In the genomic region with DNA sequence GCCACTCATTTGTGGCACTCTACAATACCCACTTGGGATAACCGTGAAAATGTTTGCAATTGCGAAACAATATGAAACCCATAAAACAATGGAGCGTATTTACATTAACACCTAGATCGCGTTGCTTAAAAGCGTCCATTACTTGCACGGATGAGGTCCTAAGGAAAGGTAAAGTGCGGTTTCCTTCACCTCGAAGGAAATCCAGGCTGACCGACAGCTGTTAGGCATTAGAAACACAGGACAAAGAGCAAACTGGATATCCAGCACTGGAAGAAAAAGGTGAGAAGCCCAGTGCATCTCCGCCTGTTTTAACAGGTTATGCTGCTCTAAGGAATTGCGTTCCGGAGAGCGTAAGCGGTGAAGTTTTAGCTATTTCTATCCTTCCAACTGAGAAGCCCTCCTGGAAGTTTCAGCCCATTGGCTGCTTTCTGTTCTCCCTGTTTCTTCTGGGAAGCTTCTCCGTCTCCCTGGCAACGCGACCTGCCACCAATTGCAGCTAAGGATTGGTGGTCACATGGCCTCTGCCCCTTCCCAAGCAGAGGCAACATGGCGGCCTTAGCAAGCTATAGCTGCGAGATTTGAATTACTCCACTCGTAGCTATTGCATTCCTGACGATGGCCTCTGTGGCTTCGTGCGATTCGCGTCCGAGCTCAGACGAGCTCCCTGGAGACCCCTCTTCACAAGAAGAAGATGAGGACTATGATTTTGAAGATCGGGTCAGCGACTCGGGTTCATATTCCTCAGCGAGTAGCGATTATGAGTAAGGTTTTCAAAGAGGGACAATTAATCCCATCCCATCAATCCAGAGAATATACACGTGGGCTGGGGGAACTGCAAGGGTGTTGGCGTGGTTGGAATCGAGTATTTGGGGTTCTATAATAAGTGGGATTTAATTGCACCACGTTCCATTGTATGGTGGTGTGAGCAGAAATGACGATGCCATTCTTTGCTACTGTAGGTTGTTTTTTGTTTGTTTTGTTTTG, we compare ENCODE assay signal across 8 cellular contexts. TPM values are rescaled to one million over a fixed set of nuclear protein-coding genes. Genes with fewer than 3 reads are reported as not detected.
DNase-seq lines count a peak whose midpoint lies in the region; ATAC-seq and TF ChIP-seq lines count a peak whose summit lies in the region.

A gene (plus strand): TSS at position 538 of the 984 bp plus-strand sequence. CDS start 78 bp downstream, at position 616.

- no peak for TF ChIP-seq CTCF in neural crest cell (conservative IDR thresholded peaks at IDR 0.05)

- intact Hi-C loops in aorta (cut with DNase I): no loop called here

- WGBS in aorta, 2 donors: 1% methylated on average over 38 of the region's 38 CpGs

- peaks cover 8 to 16% (median 13%) of the 10 kb centered on the region in 3 donors for H3K4me1 Mint-ChIP-seq in CD8-positive, alpha-beta memory T cell
- peaks cover 13% of the 10 kb centered on the region for H3K4me1 Mint-ChIP-seq in activated naive CD8-positive, alpha-beta T cell (ENCODE audit: low read depth)
- H3K4me1 Mint-ChIP-seq in neural crest cell: peaks cover 21% of the 10 kb centered on the region

- no peaks in the 10 kb centered on the region for H3K36me3 ChIP-seq in CD8-positive, alpha-beta memory T cell (ENCODE audit: insufficient read depth, low read length)
- H3K36me3 ChIP-seq in aorta (ENCODE audit: control insufficient read depth in 1 of 2, insufficient read depth in 2 of 2, low read length in 1 of 2): no peaks in the 10 kb centered on the region

- H3K4me3 ChIP-seq in CD8-positive, alpha-beta memory T cell (ENCODE audit: low read length): peak within 1 kb of the TSS; percentile 12
- H3K4me3 ChIP-seq in aorta (ENCODE audit: low read length in 2 of 2): peak within 1 kb of the TSS; percentile 84 to 99

- H3K27ac Mint-ChIP-seq in CD8-positive, alpha-beta memory T cell: peak within 1 kb of the TSS in 1 of 8 donors; percentile 54
- no peak within 1 kb of the TSS for H3K27ac Mint-ChIP-seq in activated naive CD8-positive, alpha-beta T cell
- H3K27ac Mint-ChIP-seq in neural crest cell (ENCODE audit: unreplicated experiment): peak within 1 kb of the TSS; percentile 98

- peaks cover 0 to 6% (median 3%) of the 10 kb centered on the region in 5 donors for H3K9me3 Mint-ChIP-seq in CD8-positive, alpha-beta memory T cell
- no peaks in the 10 kb centered on the region for H3K9me3 Mint-ChIP-seq in activated naive CD8-positive, alpha-beta T cell (ENCODE audit: low read depth)
- H3K9me3 Mint-ChIP-seq in neural crest cell: no peaks in the 10 kb centered on the region

- H3K27me3 Mint-ChIP-seq in CD8-positive, alpha-beta memory T cell: peaks cover 23 to 64% of the 10 kb centered on the region in 2 donors
- H3K27me3 Mint-ChIP-seq in activated naive CD8-positive, alpha-beta T cell: peaks cover 47% of the 10 kb centered on the region
- H3K27me3 Mint-ChIP-seq in neural crest cell (ENCODE audit: low read depth): no peaks in the 10 kb centered on the region

- POLR2A ChIA-PET in CD8-positive, alpha-beta memory T cell (lab: Charles Lee): no interaction called here

- H3K9me3 ChIP-seq in CD8-positive, alpha-beta memory T cell (ENCODE audit: low read length): no peaks in the 10 kb centered on the region
- H3K9me3 ChIP-seq in aorta (ENCODE audit: control insufficient read depth, low read length): no peaks in the 10 kb centered on the region

- DNase-seq in CD8-positive, alpha-beta memory T cell: peak in 1 of 5 donors; percentile 4
- DNase-seq in NCI-H526 (lab: John Stamatoyannopoulos, UW) (peak; percentile 93 to 94), glomerular visceral epithelial cell (ENCODE audit: extremely low spot score) (peak; percentile 95), neural crest cell (ENCODE audit: low read depth, low spot score) (peak; percentile 75), aorta (peak; percentile 96 to 97)

- CTCF ChIA-PET in CD8-positive, alpha-beta memory T cell (lab: Charles Lee): no interaction called here

- H3K27ac ChIP-seq in CD8-positive, alpha-beta memory T cell (ENCODE audit: low read depth, low read length): no peak within 1 kb of the TSS
- H3K27ac ChIP-seq in aorta (ENCODE audit: low read depth in 1 of 2, low read length in 2 of 2): peak within 1 kb of the TSS in 1 of 2 donors; percentile 7

- no peaks in the 10 kb centered on the region for H3K4me1 ChIP-seq in CD8-positive, alpha-beta memory T cell (ENCODE audit: insufficient read depth, low read length)
- H3K4me1 ChIP-seq in aorta (ENCODE audit: control insufficient read depth in 1 of 2, insufficient read depth in 2 of 2, low read length in 2 of 2): peaks cover 0 to 2% of the 10 kb centered on the region in 2 donors

- peaks cover 11% of the 10 kb centered on the region for H3K27me3 ChIP-seq in CD8-positive, alpha-beta memory T cell (ENCODE audit: insufficient read depth, low read length, poor library complexity, severe bottlenecking)
- no peaks in the 10 kb centered on the region for H3K27me3 ChIP-seq in aorta (ENCODE audit: control insufficient read depth in 1 of 2, insufficient read depth in 2 of 2, low read length in 1 of 2)

- ATAC-seq in GM19452 (IDR thresholded peaks at IDR 0.05; ENCODE audit: unreplicated experiment): peak; percentile 95
- peak; percentile 94 for ATAC-seq in HG03520 (IDR thresholded peaks at IDR 0.05; ENCODE audit: unreplicated experiment)
- ATAC-seq in aorta (ENCODE audit: low FRiP score): peak; percentile 99

- H3K36me3 Mint-ChIP-seq in CD8-positive, alpha-beta memory T cell: peaks cover 0 to 3% (median 0%) of the 10 kb centered on the region in 3 donors
- no peaks in the 10 kb centered on the region for H3K36me3 Mint-ChIP-seq in activated naive CD8-positive, alpha-beta T cell
- no peaks in the 10 kb centered on the region for H3K36me3 Mint-ChIP-seq in neural crest cell (ENCODE audit: low read depth)

- peak within 1 kb of the TSS; percentile 41 to 82 (median 74) for H3K4me3 Mint-ChIP-seq in CD8-positive, alpha-beta memory T cell
- H3K4me3 Mint-ChIP-seq in activated naive CD8-positive, alpha-beta T cell: peak within 1 kb of the TSS; percentile 86
- H3K4me3 Mint-ChIP-seq in neural crest cell: peak within 1 kb of the TSS; percentile 99

RNA-seq across cellular contexts. Expression of the gene that starts here (rescaled TPM):
- total RNA-seq in CD8-positive, alpha-beta memory T cell: under 1 TPM; 0.13 to 0.38 TPM
- polyA plus RNA-seq in CD8-positive, alpha-beta memory T cell: not detected
- 18.5 and 19.4 TPM in 2 replicates for total RNA-seq in neural crest cell
- 10 to 100 TPM; 12.1 to 13.6 TPM for total RNA-seq in aorta
- polyA plus RNA-seq in aorta: 10 to 100 TPM in 1 of 2 donors, 1 to 10 TPM in 1; 2.8 to 10.9 TPM

Comparison
In these comparisons a context has a peak if more than half of its experiments do, and no peak if none do; other contexts are left out.
1. RNA of the gene that starts here (total RNA-seq): 18.5 to 19.4 TPM in neural crest cell and 12.1 to 13.6 TPM in aorta; 0.13 to 0.38 TPM in CD8-positive, alpha-beta memory T cell; every median in the first group is over 4 times any median in the second.
2. Peak in every context shown above with its lines, with median percentiles within 50 percentile points of each other: H3K4me3 Mint-ChIP-seq and ATAC-seq.